ENCODE assay signal across 17 cellular contexts in genomic region chr10:14023612-14024348, GRCh38.
DNase-seq lines count a peak whose midpoint lies in the region; ATAC-seq and TF ChIP-seq lines count a peak whose summit lies in the region.
"Had no signal": no experiment of that assay in that cellular context is flagged by ENCODE, and none has a peak within 500 bp of the region (broad histone marks: within the 10 kb centered on the region; RNA-seq: fewer than 3 reads in every experiment).

No MANE protein-coding gene starts in this region.

- H3K4me1 Mint-ChIP-seq in T-helper 17 cell = peaks cover 8% of the 10 kb centered on the region

- H3K4me1 ChIP-seq in gastroesophageal sphincter = peaks cover 0 to 13% (median 8%) of the 10 kb centered on the region in 3 donors
- H3K4me1 ChIP-seq: prostate gland had no signal

- WGBS in gastroesophageal sphincter (ENCODE audit: low coverage in 1 of 2), 2 donors = 48 to 61% methylated on average over 4 to 8 of the region's 9 CpGs

- DNase-seq in GM12865 (ENCODE audit: low read depth) (peak; percentile 46), T-helper 17 cell (no peak), sciatic nerve (ENCODE audit: low spot score) (no peak), COLO829 (ENCODE audit: low spot score) (no peak), SKM-1 treated with dmso at 0.1 percent for 144 hours (lab: John Stamatoyannopoulos, UW; ENCODE audit: unreplicated experiment) (no peak)
- DNase-seq in activated T-cell treated with anti-CD3 and anti-CD28 coated beads, Interleukin-2, amount 50 U/mL, for 48 hours = no peak
- DNase-seq: activated T-cell treated with anti-CD3 and anti-CD28 coated beads for 4 hours; effector memory CD8-positive, alpha-beta T cell; KBM-7; NCI-H1930; stimulated activated CD4-positive, alpha-beta T cell treated with anti-CD3 and anti-CD28 coated beads, Interleukin-4, amount 100 ng/mL, for 24 hours; stimulated activated naive CD4-positive, alpha-beta T cell treated with Interleukin-2 at 50 U/mL for 16 hours had no signal

- ATAC-seq in T-helper 17 cell (no peak), gastroesophageal sphincter (no peak), sciatic nerve (peak; percentile 49), GM21576 (IDR thresholded peaks at IDR 0.05; ENCODE audit: unreplicated experiment) (no peak)
- ATAC-seq: effector memory CD8-positive, alpha-beta T cell; left colon had no signal

- intact Hi-C loops in sciatic nerve (cut with DNase I) = no loop called here

- H3K27ac Mint-ChIP-seq in T-helper 17 cell = peak overlapping the region; percentile 10
- H3K27ac Mint-ChIP-seq: effector memory CD8-positive, alpha-beta T cell had no signal

- H3K27me3 Mint-ChIP-seq in T-helper 17 cell = peaks cover 33% of the 10 kb centered on the region

- H3K4me3 Mint-ChIP-seq in T-helper 17 cell = no peak overlapping the region
- H3K4me3 Mint-ChIP-seq: effector memory CD8-positive, alpha-beta T cell had no signal

- no peaks in the 10 kb centered on the region for H3K9me3 ChIP-seq in T-helper 17 cell (ENCODE audit: control insufficient read depth, low read length, poor library complexity, severe bottlenecking)
- H3K9me3 ChIP-seq in gastroesophageal sphincter = no peaks in the 10 kb centered on the region
- H3K9me3 ChIP-seq: prostate gland had no signal

- TF ChIP-seq CTCF in GM12865 (IDR thresholded peaks at IDR 0.05; ENCODE audit: insufficient read depth, low read depth, low read length, missing control alignments) (no peak), gastroesophageal sphincter (IDR thresholded peaks at IDR 0.05) (no peak)

- no peaks in the 10 kb centered on the region for H3K27me3 ChIP-seq in gastroesophageal sphincter
- H3K27me3 ChIP-seq: BLaER1 treated with 17β-estradiol and CSF1 and Interleukin-3, amounts not matched to agents 10 nM and 100 nM had no signal

- H3K36me3 Mint-ChIP-seq in T-helper 17 cell (ENCODE audit: low read depth) = peaks cover 2% of the 10 kb centered on the region

- TF ChIP-seq POLR2A in gastroesophageal sphincter (IDR thresholded peaks at IDR 0.05) = no peak

- H3K27ac ChIP-seq in gastroesophageal sphincter = peak overlapping the region in 3 of 4 donors; percentile 23 to 55 (median 50)

- no peak for TF ChIP-seq EP300 in gastroesophageal sphincter (IDR thresholded peaks at IDR 0.05)

- peak overlapping the region; percentile 50 for H3K4me3 ChIP-seq in GM12865 (ENCODE audit: low read depth, low read length)
- H3K4me3 ChIP-seq in gastroesophageal sphincter = peak overlapping the region; percentile 5 to 39
- H3K4me3 ChIP-seq: prostate gland had no signal

- H3K36me3 ChIP-seq in gastroesophageal sphincter = no peaks in the 10 kb centered on the region
- H3K36me3 ChIP-seq: prostate gland had no signal
